8 cellular contexts compared by ENCODE assay signal in the genomic region with DNA sequence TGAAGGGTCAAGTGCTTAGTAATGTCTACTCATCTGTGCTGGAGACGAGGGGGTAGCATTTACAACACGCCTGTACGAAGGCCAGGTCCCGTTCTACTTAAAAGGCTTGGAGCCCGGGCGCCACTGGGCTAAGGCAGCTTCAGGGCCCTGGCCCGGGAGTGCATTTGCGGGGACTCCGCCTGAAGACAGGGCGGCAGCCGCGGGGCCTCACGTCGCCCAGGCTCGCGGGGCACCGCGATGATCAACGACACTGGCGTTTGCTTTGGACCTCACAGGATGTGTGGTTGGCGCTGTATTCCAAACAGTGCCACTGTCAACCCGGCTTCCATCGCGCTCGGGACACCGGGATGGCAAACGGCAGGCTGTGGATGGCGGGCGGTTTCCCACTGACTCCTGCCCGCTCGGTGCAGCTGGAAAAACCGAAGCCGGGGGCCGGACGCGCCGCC. TPM values are rescaled to one million over a fixed set of nuclear protein-coding genes. Genes with fewer than 3 reads are reported as not detected.
DNase-seq lines count a peak whose midpoint lies in the region; ATAC-seq and TF ChIP-seq lines count a peak whose summit lies in the region.

No MANE protein-coding gene starts in this region.

- TF ChIP-seq CTCF in glutamatergic neuron (IDR thresholded peaks at IDR 0.05; ENCODE audit: partially characterized antibody, unreplicated experiment) (no peak), parathyroid adenoma (IDR thresholded peaks at IDR 0.05) (peak; percentile 12)

- H3K36me3 ChIP-seq in parathyroid adenoma (ENCODE audit: control insufficient read depth, insufficient read depth, low read length), result no peaks in the 10 kb centered on the region

- H3K4me2 ChIP-seq in parathyroid adenoma (ENCODE audit: low read length), result peak overlapping the region; percentile 68

- peak overlapping the region; percentile 85 for H3K4me3 Mint-ChIP-seq in glutamatergic neuron (ENCODE audit: unreplicated experiment)

- H3K27me3 Mint-ChIP-seq in glutamatergic neuron (ENCODE audit: unreplicated experiment), result peaks cover 8% of the 10 kb centered on the region

- DNase-seq in AG20443 (ENCODE audit: low spot score) (peak; percentile 58), HT-29 (ENCODE audit: low spot score) (peak; percentile 70), SHP77 treated with DMSO at 0.1 percent for 48 hours (lab: John Stamatoyannopoulos, UW) (peak; percentile 58), glutamatergic neuron (peak; percentile 61)
- peak; percentile 50 for DNase-seq in activated naive CD4-positive, alpha-beta T cell treated with anti-CD3 and anti-CD28 coated beads, Interleukin-2, amount 50 U/mL, for 16 hours

- peak overlapping the region; percentile 100 for H2AFZ ChIP-seq in parathyroid adenoma

- peak overlapping the region; percentile 63 for H3K4me3 ChIP-seq in parathyroid adenoma (ENCODE audit: low read depth, low read length)

- peaks cover 18% of the 10 kb centered on the region for H3K4me1 ChIP-seq in parathyroid adenoma

- H3K9ac ChIP-seq in parathyroid adenoma, result peak overlapping the region; percentile 73

- peaks cover 9% of the 10 kb centered on the region for H3K9me3 Mint-ChIP-seq in glutamatergic neuron (ENCODE audit: unreplicated experiment)

- no peaks in the 10 kb centered on the region for H3K9me3 ChIP-seq in parathyroid adenoma (ENCODE audit: control insufficient read depth, low read length)

- H3K27ac Mint-ChIP-seq in glutamatergic neuron (ENCODE audit: unreplicated experiment), result peak overlapping the region; percentile 80

- peak; percentile 10 for ATAC-seq in GM19023 (IDR thresholded peaks at IDR 0.05; ENCODE audit: unreplicated experiment)
- no peak for ATAC-seq in GM18867 (IDR thresholded peaks at IDR 0.05; ENCODE audit: unreplicated experiment)

- H3K79me2 ChIP-seq in parathyroid adenoma, result peaks cover 25% of the 10 kb centered on the region

- peak overlapping the region; percentile 94 for H3K27ac ChIP-seq in parathyroid adenoma

- peaks cover 13% of the 10 kb centered on the region for H3K4me1 Mint-ChIP-seq in glutamatergic neuron (ENCODE audit: low read depth, unreplicated experiment)

- no peaks in the 10 kb centered on the region for H3K27me3 ChIP-seq in parathyroid adenoma (ENCODE audit: control insufficient read depth, insufficient read depth, low read length)

- no peaks in the 10 kb centered on the region for H3K36me3 Mint-ChIP-seq in glutamatergic neuron (ENCODE audit: unreplicated experiment)

RNA-seq across cellular contexts. Expression of a gene that starts 1.1 kb away (rescaled TPM):
- 31.6 and 36.5 TPM in 2 replicates for total RNA-seq in HT-29 (2014; rRNA removed; shearing (Covaris generic))
- total RNA-seq in glutamatergic neuron (ENCODE audit: unreplicated experiment), result 23.7 TPM
